In genomic region chr12:109582636-109583035, GRCh38 we compare ENCODE assay signal across 15 cellular contexts. TPM values are rescaled to one million over a fixed set of nuclear protein-coding genes. Genes with fewer than 3 reads are reported as not detected.
DNase-seq lines count a peak whose midpoint lies in the region; ATAC-seq lines count a peak whose summit lies in the region.
"Had no signal": no experiment of that assay in that cellular context is flagged by ENCODE, and none has a peak within 500 bp of the region (broad histone marks: within the 10 kb centered on the region; RNA-seq: fewer than 3 reads in every experiment).

No MANE protein-coding gene starts in this region.

- no peak overlapping the region for H3K4me3 Mint-ChIP-seq in T-cell
- no peak overlapping the region for H3K4me3 Mint-ChIP-seq in activated T-helper 1 cell treated with anti-CD3 and anti-CD28 coated beads, Interleukin-12 subunit alpha, Interleukin-12 subunit beta, Interleukin-2, Interleukin-4 antibody, amounts not matched to agents 30 ng/mL and 10 ng/mL and 1 ng/mL, durations not matched to agents 14 hours and 24 hours and 36 hours
- H3K4me3 Mint-ChIP-seq: activated B cell treated with CpG ODN at 0.5 μM for 24 hours had no signal

- H3K79me1 ChIP-seq in mesendoderm (ENCODE audit: low read length) = peaks cover 3% of the 10 kb centered on the region

- no peak for ATAC-seq in GM18907 (IDR thresholded peaks at IDR 0.05; ENCODE audit: unreplicated experiment)
- no peak for ATAC-seq in T-cell (replicated peaks in 1 of 4)

- peaks cover 15% of the 10 kb centered on the region for H3K36me3 ChIP-seq in mesendoderm (ENCODE audit: control insufficient read depth, insufficient read depth, low read length)

- H3K27me3 Mint-ChIP-seq in T-cell = no peaks in the 10 kb centered on the region
- H3K27me3 Mint-ChIP-seq in activated T-helper 1 cell treated with anti-CD3 and anti-CD28 coated beads, Interleukin-12 subunit alpha, Interleukin-12 subunit beta, Interleukin-2, Interleukin-4 antibody, amounts not matched to agents 30 ng/mL and 10 ng/mL and 1 ng/mL, durations not matched to agents 14 hours and 24 hours and 36 hours (ENCODE audit: insufficient read depth) = no peaks in the 10 kb centered on the region
- H3K27me3 Mint-ChIP-seq: activated B cell treated with CpG ODN at 0.5 μM for 24 hours had no signal

- no peak overlapping the region for H3K23ac ChIP-seq in mesendoderm (ENCODE audit: low read length)

- H3K27ac ChIP-seq in epithelial cell of prostate (peak overlapping the region; percentile 79), mesendoderm (ENCODE audit: low read depth, low read length) (no peak overlapping the region)

- no peaks in the 10 kb centered on the region for H3K4me1 Mint-ChIP-seq in T-cell
- H3K4me1 Mint-ChIP-seq in activated T-helper 1 cell treated with anti-CD3 and anti-CD28 coated beads, Interleukin-12 subunit alpha, Interleukin-12 subunit beta, Interleukin-2, Interleukin-4 antibody, amounts not matched to agents 30 ng/mL and 10 ng/mL and 1 ng/mL, durations not matched to agents 14 hours and 24 hours and 36 hours (ENCODE audit: low read depth) = no peaks in the 10 kb centered on the region
- H3K4me1 Mint-ChIP-seq: activated B cell treated with CpG ODN at 0.5 μM for 24 hours had no signal

- no peak overlapping the region for H3K4me3 ChIP-seq in mesendoderm (ENCODE audit: low read length)

- H3K36me3 Mint-ChIP-seq in T-cell = peaks cover 44% of the 10 kb centered on the region
- H3K36me3 Mint-ChIP-seq in activated T-helper 1 cell treated with anti-CD3 and anti-CD28 coated beads, Interleukin-12 subunit alpha, Interleukin-12 subunit beta, Interleukin-2, Interleukin-4 antibody, amounts not matched to agents 30 ng/mL and 10 ng/mL and 1 ng/mL, durations not matched to agents 14 hours and 24 hours and 36 hours (ENCODE audit: low read depth) = peaks cover 25% of the 10 kb centered on the region

- DNase-seq in DMS53 (lab: John Stamatoyannopoulos, UW) = peak; percentile 74
- DNase-seq in NCI-H2196 treated with DMSO at 0.1 percent for 48 hours (lab: John Stamatoyannopoulos, UW; ENCODE audit: unreplicated experiment) = peak; percentile 31
- no peak for DNase-seq in epithelial cell of prostate (ENCODE audit: low read depth, low spot score)
- peak; percentile 47 for DNase-seq in mesendoderm
- no peak for DNase-seq in NK-92 (lab: John Stamatoyannopoulos, UW; ENCODE audit: unreplicated experiment)
- no peak for DNase-seq in T-cell
- DNase-seq in activated T-helper 1 cell treated with anti-CD3 and anti-CD28 coated beads, Interleukin-12 subunit alpha, Interleukin-12 subunit beta, Interleukin-2, Interleukin-4 antibody, amounts not matched to agents 30 ng/mL and 10 ng/mL and 1 ng/mL, durations not matched to agents 14 hours and 24 hours and 36 hours (ENCODE audit: low spot score) = no peak
- DNase-seq: activated B cell treated with CpG ODN at 0.5 μM for 24 hours; activated T-cell treated with anti-CD3 and anti-CD28 coated beads for 4 hours; amniotic stem cell; C1 segment of cervical spinal cord; NCI-H446; SHP77 treated with DMSO at 0.1 percent for 48 hours; stimulated activated naive CD4-positive, alpha-beta T cell had no signal

- no peak overlapping the region for H2BK120ac ChIP-seq in mesendoderm (ENCODE audit: low read depth, low read length)

- H3K56ac ChIP-seq in mesendoderm (ENCODE audit: low read length) = no peak overlapping the region

- no peaks in the 10 kb centered on the region for H3K27me3 ChIP-seq in mesendoderm (ENCODE audit: insufficient read depth, low read length, poor library complexity)

- no peak overlapping the region for H2AK5ac ChIP-seq in mesendoderm (ENCODE audit: low read length)

- H3K18ac ChIP-seq in mesendoderm (ENCODE audit: low read length) = no peak overlapping the region

- intact Hi-C loops in activated T-helper 1 cell treated with anti-CD3 and anti-CD28 coated beads, Interleukin-12 subunit alpha, Interleukin-12 subunit beta, Interleukin-2, Interleukin-4 antibody, amounts not matched to agents 30 ng/mL and 10 ng/mL and 1 ng/mL, durations not matched to agents 14 hours and 24 hours and 36 hours (cut with micrococcal nuclease) = no loop called here

- CTCF ChIA-PET in T-cell (lab: Charles Lee) = interaction anchor here in 1 of 2 donors (0.6 kb wide), 1 partner anchor 1907 kb away, joined by 4 read pairs; no protein-coding TSS in a partner anchor

- no peak overlapping the region for H3K27ac Mint-ChIP-seq in T-cell
- H3K27ac Mint-ChIP-seq in activated T-helper 1 cell treated with anti-CD3 and anti-CD28 coated beads, Interleukin-12 subunit alpha, Interleukin-12 subunit beta, Interleukin-2, Interleukin-4 antibody, amounts not matched to agents 30 ng/mL and 10 ng/mL and 1 ng/mL, durations not matched to agents 14 hours and 24 hours and 36 hours = no peak overlapping the region
- H3K27ac Mint-ChIP-seq: activated B cell treated with CpG ODN at 0.5 μM for 24 hours had no signal

- no peak overlapping the region for H2BK5ac ChIP-seq in mesendoderm (ENCODE audit: low read length)

- no peaks in the 10 kb centered on the region for H3K79me2 ChIP-seq in mesendoderm (ENCODE audit: control insufficient read depth, insufficient read depth, low read length)

- no peak overlapping the region for H3K4ac ChIP-seq in mesendoderm (ENCODE audit: low read depth, low read length)

- H4K5ac ChIP-seq in mesendoderm (ENCODE audit: low read length) = no peak overlapping the region

- H3K4me1 ChIP-seq in mesendoderm (ENCODE audit: control insufficient read depth, low read depth, low read length) = no peaks in the 10 kb centered on the region

- no peak overlapping the region for H3K9ac ChIP-seq in mesendoderm (ENCODE audit: low read length)

- H2BK15ac ChIP-seq in mesendoderm (replicated peaks; ENCODE audit: low read depth) = no peak overlapping the region

- WGBS in mesendoderm (ENCODE audit: extremely low coverage, insufficient coverage, low lambda C conversion rate) = no CpG with 5 or more reads among the region's 5 CpGs

- H3K4me2 ChIP-seq in mesendoderm (ENCODE audit: low read length) = no peak overlapping the region

- H3K9me3 Mint-ChIP-seq in T-cell = no peaks in the 10 kb centered on the region
- no peaks in the 10 kb centered on the region for H3K9me3 Mint-ChIP-seq in activated T-helper 1 cell treated with anti-CD3 and anti-CD28 coated beads, Interleukin-12 subunit alpha, Interleukin-12 subunit beta, Interleukin-2, Interleukin-4 antibody, amounts not matched to agents 30 ng/mL and 10 ng/mL and 1 ng/mL, durations not matched to agents 14 hours and 24 hours and 36 hours
- H3K9me3 Mint-ChIP-seq: activated B cell treated with CpG ODN at 0.5 μM for 24 hours had no signal

- POLR2A ChIA-PET in T-cell (lab: Charles Lee) = no interaction called here

- H4K8ac ChIP-seq in mesendoderm (ENCODE audit: low read depth, low read length) = no peak overlapping the region

RNA-seq across cellular contexts. Expression of gene MVK, which starts 9.0 kb away (rescaled TPM):
- polyA plus RNA-seq in mesendoderm (2013, experiment 1 of 2) = 19.8 TPM
- 19.5 TPM for polyA plus RNA-seq in mesendoderm (2013, experiment 2 of 2)
- total RNA-seq in T-cell = 10 to 100 TPM; 10.9 to 14.9 (median 12.8) TPM
- total RNA-seq in activated T-helper 1 cell treated with anti-CD3 and anti-CD28 coated beads, Interleukin-12 subunit alpha, Interleukin-12 subunit beta, Interleukin-2, Interleukin-4 antibody, amounts not matched to agents 30 ng/mL and 10 ng/mL and 1 ng/mL, durations not matched to agents 14 hours and 24 hours and 36 hours = 14.2 and 15.8 TPM in 2 replicates

RNA-seq across cellular contexts. Expression of gene MMAB, which starts 9.3 kb away (rescaled TPM):
- polyA plus RNA-seq in mesendoderm (2013, experiment 1 of 2) = 19.4 TPM
- 20.6 TPM for polyA plus RNA-seq in mesendoderm (2013, experiment 2 of 2)
- 10 to 100 TPM; 11.4 to 23.2 (median 15.2) TPM for total RNA-seq in T-cell
- total RNA-seq in activated T-helper 1 cell treated with anti-CD3 and anti-CD28 coated beads, Interleukin-12 subunit alpha, Interleukin-12 subunit beta, Interleukin-2, Interleukin-4 antibody, amounts not matched to agents 30 ng/mL and 10 ng/mL and 1 ng/mL, durations not matched to agents 14 hours and 24 hours and 36 hours = 41.9 and 42.2 TPM in 2 replicates

Comparison
In these comparisons a context has a peak if more than half of its experiments do, and no peak if none do; other contexts are left out.
1. DNase-seq: peak in DMS53 (single experiment), NCI-H2196 treated with DMSO at 0.1 percent for 48 hours (single experiment) and mesendoderm (single experiment); none in epithelial cell of prostate (single experiment), NK-92 (single experiment), T-cell (0 of 34) and activated T-helper 1 cell treated with anti-CD3 and anti-CD28 coated beads, Interleukin-12 subunit alpha, Interleukin-12 subunit beta, Interleukin-2, Interleukin-4 antibody, amounts not matched to agents 30 ng/mL and 10 ng/mL and 1 ng/mL, durations not matched to agents 14 hours and 24 hours and 36 hours (single experiment).